Comparison of ENCODE assay signal across 28 cellular contexts in genomic region chr14:72546359-72547035, GRCh38.
DNase-seq lines count a peak whose midpoint lies in the region; ATAC-seq and TF ChIP-seq lines count a peak whose summit lies in the region.
"Had no signal": no experiment of that assay in that cellular context is flagged by ENCODE, and none has a peak within 500 bp of the region (broad histone marks: within the 10 kb centered on the region; RNA-seq: fewer than 3 reads in every experiment).

No MANE protein-coding gene starts in this region.

- ATAC-seq in Right ventricle myocardium superior (ENCODE audit: poor library complexity) = peak; percentile 49
- ATAC-seq in PC-3 = no peak
- ATAC-seq: activated CD4-positive, CD25-positive, alpha-beta regulatory T cell treated with anti-CD3 and anti-CD28 coated beads, Interleukin-2, amount 50 U/mL, for 24 hours; naive thymus-derived CD8-positive, alpha-beta T cell had no signal

- no peak overlapping the region for H2AFZ ChIP-seq in neuronal stem cell (ENCODE audit: low read length)
- no peak overlapping the region for H2AFZ ChIP-seq in PC-3 (ENCODE audit: low read length)

- H3K4me2 ChIP-seq in neuronal stem cell (ENCODE audit: insufficient read depth, low read length, poor library complexity, severe bottlenecking) = no peak overlapping the region
- no peak overlapping the region for H3K4me2 ChIP-seq in PC-3 (ENCODE audit: low read length)
- H3K4me2 ChIP-seq: SK-N-SH had no signal

- no peak overlapping the region for H4K91ac ChIP-seq in neuronal stem cell (ENCODE audit: low read depth, low read length, poor library complexity)

- no peak overlapping the region for H2BK12ac ChIP-seq in neuronal stem cell (ENCODE audit: low read length)

- H3K27me3 ChIP-seq in left ventricle myocardium inferior (ENCODE audit: low read depth) = no peaks in the 10 kb centered on the region
- H3K27me3 ChIP-seq in neuronal stem cell (ENCODE audit: control insufficient read depth in 3 of 3, insufficient read depth in 3 of 3, low read depth in 1 of 3, low read length in 3 of 3) = no peaks in the 10 kb centered on the region
- no peaks in the 10 kb centered on the region for H3K27me3 ChIP-seq in PC-3 (ENCODE audit: low read length)
- H3K27me3 ChIP-seq in Peyer's patch = no peaks in the 10 kb centered on the region
- H3K27me3 ChIP-seq: ovary, uterus had no signal

- H2BK15ac ChIP-seq in neuronal stem cell (ENCODE audit: low read length) = no peak overlapping the region

- no peak overlapping the region for H3K4ac ChIP-seq in neuronal stem cell (ENCODE audit: low read length)

- no peak overlapping the region for H2BK120ac ChIP-seq in neuronal stem cell (ENCODE audit: low read depth, low read length)

- no peak overlapping the region for H3K14ac ChIP-seq in neuronal stem cell (ENCODE audit: low read length)

- peaks cover 25% of the 10 kb centered on the region for H3K4me1 ChIP-seq in left ventricle myocardium inferior
- H3K4me1 ChIP-seq in neuronal stem cell (ENCODE audit: control insufficient read depth in 2 of 2, insufficient read depth in 1 of 2, low read depth in 1 of 2, low read length in 2 of 2) = peaks cover 7 to 15% of the 10 kb centered on the region in 2 donors
- peaks cover 20% of the 10 kb centered on the region for H3K4me1 ChIP-seq in PC-3 (ENCODE audit: insufficient read depth, low read length)
- no peaks in the 10 kb centered on the region for H3K4me1 ChIP-seq in Peyer's patch
- H3K4me1 ChIP-seq: sigmoid colon, uterus had no signal

- peak overlapping the region; percentile 75 for H3K23ac ChIP-seq in neuronal stem cell (ENCODE audit: low read depth, low read length, poor library complexity)

- no peaks in the 10 kb centered on the region for H3K9me3 ChIP-seq in left ventricle myocardium inferior (replicated peaks)
- H3K9me3 ChIP-seq in neuronal stem cell (replicated peaks in 1 of 2; ENCODE audit: control insufficient read depth in 2 of 2, insufficient read depth in 1 of 2, low read depth in 1 of 2, low read length in 2 of 2) = no peaks in the 10 kb centered on the region
- H3K9me3 ChIP-seq in PC-3 (ENCODE audit: low read length) = no peaks in the 10 kb centered on the region
- no peaks in the 10 kb centered on the region for H3K9me3 ChIP-seq in Peyer's patch
- H3K9me3 ChIP-seq: ovary, sigmoid colon, SK-N-SH, uterus had no signal

- H3K9me2 ChIP-seq in PC-3 (replicated peaks; ENCODE audit: low read length) = no peaks in the 10 kb centered on the region
- H3K9me2 ChIP-seq: SK-N-SH had no signal

- no peak overlapping the region for H2BK5ac ChIP-seq in neuronal stem cell (ENCODE audit: low read length)

- H3K4me3 ChIP-seq in left ventricle myocardium inferior (no peak overlapping the region), neuronal stem cell (ENCODE audit: low read length in 2 of 2) (no peak overlapping the region), PC-3 (ENCODE audit: low read length) (no peak overlapping the region), Peyer's patch (no peak overlapping the region)
- H3K4me3 ChIP-seq: ovary, sigmoid colon, uterus had no signal

- no peak for TF ChIP-seq POLR2A in Peyer's patch (IDR thresholded peaks at IDR 0.05)

- H3K79me1 ChIP-seq in neuronal stem cell (ENCODE audit: low read depth, low read length) = no peaks in the 10 kb centered on the region

- H4K8ac ChIP-seq in neuronal stem cell (ENCODE audit: low read depth, low read length) = no peak overlapping the region

- no TSS peak for BruUV-seq in PC-3 (replicated peaks; lab: Mats Ljungman, UMichigan)

- DNase-seq in Right ventricle myocardium superior (no peak), left ventricle myocardium inferior (no peak), glomerular visceral epithelial cell (ENCODE audit: extremely low spot score) (peak; percentile 25), neuronal stem cell (ENCODE audit: low spot score) (no peak), NCI-H2107 treated with DMSO at 0.1 percent for 48 hours (lab: John Stamatoyannopoulos, UW; ENCODE audit: unreplicated experiment) (no peak), PC-3 (no peak), D341Med (ENCODE audit: low spot score) (no peak), Peyer's patch (no peak)
- DNase-seq: activated CD4-positive, alpha-beta memory T cell treated with anti-CD3 and anti-CD28 coated beads for 36 hours; activated CD8-positive, alpha-beta memory T cell treated with anti-CD3 and anti-CD28 coated beads, Interleukin-2, amount 50 U/mL, for 4 hours; activated naive CD4-positive, alpha-beta T cell treated with anti-CD3 and anti-CD28 coated beads, Interleukin-2, amount 10 ng/mL, durations not matched to agents 7 days and 5 days; amniotic stem cell; foreskin fibroblast; GF-D8; H7; naive thymus-derived CD8-positive, alpha-beta T cell; NCI-H1105; NCI-H2029; NCI-H226; NCI-H748 treated with DMSO at 0.1 percent for 48 hours; ovary; RPMI8226; sigmoid colon; SK-N-SH; stimulated activated CD4-positive, alpha-beta T cell treated with anti-CD3 and anti-CD28 coated beads, Interleukin-15, amount 100 ng/mL, for 24 hours; stimulated activated naive B cell treated with anti-CD40 and anti-IgM and Interleukin-4, amounts not matched to agents 10 μg/mL and 1 μg/mL and 100 μg/mL, for 72 hours; uterus had no signal

- no peak for TF ChIP-seq CTCF in left ventricle myocardium inferior (IDR thresholded peaks at IDR 0.05; ENCODE audit: borderline replicate concordance)
- TF ChIP-seq CTCF in PC-3 (conservative IDR thresholded peaks at IDR 0.05; ENCODE audit: low read depth, low read length) = no peak
- TF ChIP-seq CTCF in Peyer's patch (IDR thresholded peaks at IDR 0.05) = no peak

- CTCF ChIA-PET in PC-3 (lab: Charles Lee) = no interaction called here

- no peaks in the 10 kb centered on the region for H4K20me1 ChIP-seq in PC-3 (ENCODE audit: low read length)

- H3K27ac ChIP-seq in left ventricle myocardium inferior (replicated peaks) = no peak overlapping the region
- no peak overlapping the region for H3K27ac ChIP-seq in neuronal stem cell (replicated peaks; ENCODE audit: low read length)
- no peak overlapping the region for H3K27ac ChIP-seq in PC-3 (ENCODE audit: low read length)
- no peak overlapping the region for H3K27ac ChIP-seq in Peyer's patch
- H3K27ac ChIP-seq: ovary, sigmoid colon, uterus had no signal

- intact Hi-C loops in Right ventricle myocardium superior (cut with DNase I) = no loop called here
- intact Hi-C loops in left ventricle myocardium inferior (cut with micrococcal nuclease) = no loop called here
- intact Hi-C loops in PC-3 (cut with micrococcal nuclease) = no loop called here

- H2AK5ac ChIP-seq in neuronal stem cell (ENCODE audit: low read depth, low read length) = peak overlapping the region; percentile 30

- no peaks in the 10 kb centered on the region for H3F3A ChIP-seq in PC-3 (ENCODE audit: low read length, unreplicated experiment)

- H3K79me2 ChIP-seq in PC-3 (ENCODE audit: low read length) = no peaks in the 10 kb centered on the region

- H3K18ac ChIP-seq in neuronal stem cell (ENCODE audit: low read length) = peak overlapping the region; percentile 42

- no CpG with 5 or more reads among the region's 17 CpGs for WGBS in neuronal stem cell (ENCODE audit: extremely low coverage in 2 of 2, insufficient read length in 2 of 2, insufficient replicate concordance in 1 of 2), 2 donors

- H3K9ac ChIP-seq in neuronal stem cell (ENCODE audit: low read depth, low read length, poor library complexity) (no peak overlapping the region), PC-3 (ENCODE audit: low read length) (no peak overlapping the region)
- H3K9ac ChIP-seq: SK-N-SH had no signal

- H3K36me3 ChIP-seq in left ventricle myocardium inferior (no peaks in the 10 kb centered on the region), neuronal stem cell (replicated peaks in 1 of 2; ENCODE audit: control insufficient read depth in 2 of 2, insufficient read depth in 2 of 2, low read length in 2 of 2) (no peaks in the 10 kb centered on the region), PC-3 (ENCODE audit: low read depth, low read length) (no peaks in the 10 kb centered on the region), Peyer's patch (no peaks in the 10 kb centered on the region)
- H3K36me3 ChIP-seq: ovary, sigmoid colon, uterus had no signal

- POLR2A ChIA-PET in PC-3 (lab: Charles Lee; ENCODE audit: unreplicated experiment) = no interaction called here
